ENCODE assay signal across 22 cellular contexts in genomic region chr9:35136866-35137265, GRCh38. TPM values are rescaled to one million over a fixed set of nuclear protein-coding genes. Genes with fewer than 3 reads are reported as not detected.
A peak's percentile ranks its signal among the peaks of the same experiment; 100 is the strongest.
DNase-seq lines count a peak whose midpoint lies in the region; TF ChIP-seq lines count a peak whose summit lies in the region.
"Had no signal": no experiment of that assay in that cellular context is flagged by ENCODE, and none has a peak within 500 bp of the region (broad histone marks: within the 10 kb centered on the region; RNA-seq: fewer than 3 reads in every experiment).

No MANE protein-coding gene starts in this region.

- H3K4me3 Mint-ChIP-seq in HFFc6 (peak overlapping the region; percentile 12; the same call in 1 of the 2 replicates), osteocyte (ENCODE audit: unreplicated experiment) (no peak overlapping the region)
- H3K4me3 Mint-ChIP-seq: CD14-positive monocyte; CD8-positive, alpha-beta memory T cell had no signal

- no peak for TF ChIP-seq CTCF in HFFc6 (IDR thresholded peaks at IDR 0.05)
- no peak for TF ChIP-seq CTCF in fibroblast of pulmonary artery (IDR thresholded peaks at IDR 0.05; ENCODE audit: low read length, missing control alignments)
- TF ChIP-seq CTCF in osteocyte (IDR thresholded peaks at IDR 0.05), result no peak

- no peak overlapping the region for H3K27ac Mint-ChIP-seq in HFFc6
- H3K27ac Mint-ChIP-seq in osteocyte (ENCODE audit: unreplicated experiment), result no peak overlapping the region
- H3K27ac Mint-ChIP-seq: CD14-positive monocyte had no signal

- H3K4me1 Mint-ChIP-seq in HFFc6 (ENCODE audit: low read depth) (peaks cover 6% of the 10 kb centered on the region; the same call in 1 of the 2 replicates), osteocyte (ENCODE audit: unreplicated experiment) (no peaks in the 10 kb centered on the region)
- H3K4me1 Mint-ChIP-seq: CD14-positive monocyte; CD8-positive, alpha-beta memory T cell had no signal

- no peak overlapping the region for H3K4me3 ChIP-seq in fibroblast of pulmonary artery (replicated peaks; ENCODE audit: low read depth, low read length)
- H3K4me3 ChIP-seq: SK-N-MC had no signal

- H3K27me3 Mint-ChIP-seq in HFFc6 (ENCODE audit: insufficient read depth) (peaks cover 3% of the 10 kb centered on the region; the same call in 1 of the 2 replicates), osteocyte (ENCODE audit: unreplicated experiment) (peaks cover 18% of the 10 kb centered on the region)

- H3K36me3 Mint-ChIP-seq in HFFc6 (ENCODE audit: low read depth), result peaks cover 11% of the 10 kb centered on the region
- no peaks in the 10 kb centered on the region for H3K36me3 Mint-ChIP-seq in osteocyte (ENCODE audit: unreplicated experiment)
- H3K36me3 Mint-ChIP-seq: CD14-positive monocyte had no signal

- H3K9me3 Mint-ChIP-seq in HFFc6, result peaks cover 28% of the 10 kb centered on the region
- H3K9me3 Mint-ChIP-seq in osteocyte (ENCODE audit: unreplicated experiment), result peaks cover 6% of the 10 kb centered on the region

- DNase-seq in NCI-H82 (lab: John Stamatoyannopoulos, UW) (peak; percentile 40), NCI-H82 treated with DMSO at 0.1 percent for 48 hours (lab: John Stamatoyannopoulos, UW; ENCODE audit: unreplicated experiment) (no peak), HFFc6 (no peak), fibroblast of pulmonary artery (ENCODE audit: low read depth) (peak; percentile 4), osteocyte (ENCODE audit: extremely low spot score, unreplicated experiment) (peak; percentile 36), SK-N-DZ (ENCODE audit: low spot score) (no peak), NCI-H748 treated with DMSO at 0.1 percent for 48 hours (lab: John Stamatoyannopoulos, UW) (no peak)
- DNase-seq in activated effector memory CD4-positive, alpha-beta T cell treated with anti-CD3 and anti-CD28 coated beads, Interleukin-2, amount 50 U/mL, for 16 hours, result no peak
- DNase-seq: BE2C; CD8-positive, alpha-beta memory T cell; DMS79 treated with DMSO at 0.1 percent for 48 hours; Karpas-422; MV-4-11; NCI-H1105 treated with DMSO at 0.1 percent for 48 hours; NCI-H146; NCI-H1930; NCI-H2107; NCI-H446; NCI-H524 treated with DMSO at 0.1 percent for 48 hours; SHP77 treated with DMSO at 0.1 percent for 48 hours had no signal

RNA-seq across cellular contexts. Expression of gene ATOSB, which starts 21.2 kb away (rescaled TPM):
- total RNA-seq in HFFc6 (2021; fragmentation: NEBNext Ultra II Directional; extraction: Animal tissue kit (Norgen Biotek cat#: 25700)), result 10 to 100 TPM; 45.9 to 56.5 (median 49.5) TPM
- 26.8 and 30.3 TPM in 2 replicates for total RNA-seq in osteocyte
- 3.3 and 4.1 TPM in 2 replicates for polyA plus RNA-seq in SK-N-DZ (2014; cell fraction: cytosol; rRNA removed)
- 11.8 and 12.0 TPM in 2 replicates for polyA plus RNA-seq in SK-N-DZ (2014; cell fraction: nucleus; rRNA removed)

RNA-seq across cellular contexts. Expression of gene UNC13B, which starts 24.9 kb away (rescaled TPM):
- 10 to 100 TPM; 18.2 to 21.4 (median 19.7) TPM for total RNA-seq in HFFc6 (2021; fragmentation: NEBNext Ultra II Directional; extraction: Animal tissue kit (Norgen Biotek cat#: 25700))
- 24.5 and 24.9 TPM in 2 replicates for total RNA-seq in osteocyte
- polyA plus RNA-seq in SK-N-DZ (2014; cell fraction: cytosol; rRNA removed), result 26.0 and 34.6 TPM in 2 replicates
- polyA plus RNA-seq in SK-N-DZ (2014; cell fraction: nucleus; rRNA removed), result 40.0 and 56.8 TPM in 2 replicates

RNA-seq across cellular contexts. Expression of gene STOML2, which starts 33.9 kb away (rescaled TPM):
- 100 to 1,000 TPM; 118 to 139 (median 123) TPM for total RNA-seq in HFFc6 (2021; fragmentation: NEBNext Ultra II Directional; extraction: Animal tissue kit (Norgen Biotek cat#: 25700))
- total RNA-seq in osteocyte, result 100 and 104 TPM in 2 replicates
- polyA plus RNA-seq in SK-N-DZ (2014; cell fraction: cytosol; rRNA removed), result 220 and 242 TPM in 2 replicates
- polyA plus RNA-seq in SK-N-DZ (2014; cell fraction: nucleus; rRNA removed), result 226 and 235 TPM in 2 replicates

RNA-seq across cellular contexts. Expression of gene PIGO, which starts 40.5 kb away (rescaled TPM):
- 10 to 100 TPM; 23.0 to 30.3 (median 28.3) TPM for total RNA-seq in HFFc6 (2021; fragmentation: NEBNext Ultra II Directional; extraction: Animal tissue kit (Norgen Biotek cat#: 25700))
- total RNA-seq in osteocyte, result 29.9 and 33.9 TPM in 2 replicates
- 16.2 and 18.0 TPM in 2 replicates for polyA plus RNA-seq in SK-N-DZ (2014; cell fraction: cytosol; rRNA removed)
- 18.1 and 21.6 TPM in 2 replicates for polyA plus RNA-seq in SK-N-DZ (2014; cell fraction: nucleus; rRNA removed)

RNA-seq across cellular contexts. Expression of gene FANCG, which starts 57.1 kb away (rescaled TPM):
- total RNA-seq in HFFc6 (2021; fragmentation: NEBNext Ultra II Directional; extraction: Animal tissue kit (Norgen Biotek cat#: 25700)), result 10 to 100 TPM; 17.8 to 30.0 (median 28.3) TPM
- 22.7 and 27.9 TPM in 2 replicates for total RNA-seq in osteocyte
- 69.4 and 102 TPM in 2 replicates for polyA plus RNA-seq in SK-N-DZ (2014; cell fraction: cytosol; rRNA removed)
- polyA plus RNA-seq in SK-N-DZ (2014; cell fraction: nucleus; rRNA removed), result 300 and 345 TPM in 2 replicates

Comparison
In these comparisons a context has a peak if more than half of its experiments do, and no peak if none do; other contexts are left out.
1. DNase-seq: peak in NCI-H82 (single experiment), fibroblast of pulmonary artery (single experiment) and osteocyte (single experiment); none in NCI-H82 treated with DMSO at 0.1 percent for 48 hours (single experiment), HFFc6 (single experiment), SK-N-DZ (single experiment), NCI-H748 treated with DMSO at 0.1 percent for 48 hours (single experiment) and activated effector memory CD4-positive, alpha-beta T cell treated with anti-CD3 and anti-CD28 coated beads, Interleukin-2, amount 50 U/mL, for 16 hours (single experiment).